In the genomic region with DNA sequence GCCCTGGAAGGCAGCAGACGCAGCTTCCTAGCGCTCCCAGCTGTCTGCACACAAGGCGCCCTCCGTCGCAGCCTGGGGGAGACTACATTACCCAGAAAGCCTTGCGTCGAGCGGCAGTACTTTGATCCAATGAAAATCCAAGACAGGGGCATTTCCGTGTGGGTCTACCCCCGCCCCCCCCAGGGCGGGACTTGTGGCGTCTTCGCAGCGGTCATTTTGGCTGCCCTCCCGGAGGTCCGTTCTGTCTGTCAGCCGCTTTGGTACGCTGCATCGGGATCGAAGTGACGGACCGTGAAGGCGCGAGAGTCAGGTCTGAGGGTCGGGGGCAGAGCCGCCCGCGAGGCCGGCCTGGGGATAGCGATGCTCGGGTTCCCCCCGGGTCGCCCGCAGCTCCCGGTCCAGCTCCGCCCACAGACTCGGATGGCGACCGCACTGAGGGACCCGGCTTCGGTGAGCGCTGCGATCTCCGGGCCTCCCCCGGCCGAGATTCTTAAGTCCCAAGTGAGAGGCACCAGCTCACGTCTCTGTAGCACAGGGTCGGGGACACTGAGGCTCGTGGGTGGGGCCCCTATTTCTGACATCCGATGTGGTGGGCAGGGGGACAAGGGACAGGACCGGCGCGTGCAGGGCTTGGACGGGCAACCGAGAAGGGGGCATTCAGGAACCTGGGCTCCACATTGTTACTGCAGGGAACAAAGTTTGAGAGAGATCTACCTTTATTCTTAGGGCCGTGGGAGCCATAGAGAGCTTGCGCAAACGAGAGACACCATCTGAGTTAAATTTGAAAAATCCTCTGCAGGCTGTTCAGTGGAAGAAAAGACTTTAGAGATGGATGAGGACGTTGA, we compare ENCODE assay signal across 8 cellular contexts. TPM values are rescaled to one million over a fixed set of nuclear protein-coding genes. Genes with fewer than 3 reads are reported as not detected.
A peak's percentile ranks its signal among the peaks of the same experiment; 100 is the strongest.
DNase-seq lines count a peak whose midpoint lies in the region; ATAC-seq and TF ChIP-seq lines count a peak whose summit lies in the region.

A gene (plus strand): TSS at position 182 of the 845 bp plus-strand sequence. CDS start 179 bp downstream, at position 361.

- H3K36me3 Mint-ChIP-seq in chondrocyte (ENCODE audit: low read depth), result peaks cover 34% of the 10 kb centered on the region

- peak within 1 kb of the TSS; percentile 93 for H3K4me3 ChIP-seq in kidney epithelial cell (ENCODE audit: low read depth, low read length)

- no peaks in the 10 kb centered on the region for H3K36me3 ChIP-seq in kidney epithelial cell (ENCODE audit: control insufficient read depth, insufficient read depth, low read length)

- peaks cover 18% of the 10 kb centered on the region for H3K4me1 Mint-ChIP-seq in chondrocyte (ENCODE audit: low read depth)

- ATAC-seq in GM19025 (IDR thresholded peaks at IDR 0.05; ENCODE audit: low read depth, unreplicated experiment) (peak; percentile 93), HG03280 (IDR thresholded peaks at IDR 0.05; ENCODE audit: unreplicated experiment) (peak; percentile 97)

- peak; percentile 13 for TF ChIP-seq CTCF in chondrocyte (IDR thresholded peaks at IDR 0.05)
- TF ChIP-seq CTCF in kidney epithelial cell (IDR thresholded peaks at IDR 0.05; ENCODE audit: insufficient read depth, low read length, poor library complexity, severe bottlenecking), result no peak

- H3K27me3 Mint-ChIP-seq in chondrocyte (ENCODE audit: low read depth), result no peaks in the 10 kb centered on the region

- peak within 1 kb of the TSS; percentile 80 for H3K27ac Mint-ChIP-seq in chondrocyte (ENCODE audit: unreplicated experiment)

- H3K4me3 Mint-ChIP-seq in chondrocyte (ENCODE audit: unreplicated experiment), result peak within 1 kb of the TSS; percentile 84

- no peaks in the 10 kb centered on the region for H3K27me3 ChIP-seq in kidney epithelial cell (ENCODE audit: control insufficient read depth, insufficient read depth, low read length)

- DNase-seq in AG20443 (ENCODE audit: low spot score) (peak; percentile 99), NCI-H446 treated with DMSO at 0.1 percent for 48 hours (lab: John Stamatoyannopoulos, UW) (peak; percentile 69), chondrocyte (ENCODE audit: low spot score) (peak; percentile 95), kidney epithelial cell (ENCODE audit: low read depth) (peak; percentile 79)
- DNase-seq in activated CD4-positive, alpha-beta T cell treated with anti-CD3 and anti-CD28 coated beads for 1 hour, result peak; percentile 80
- peak; percentile 90 for DNase-seq in stimulated activated CD4-positive, alpha-beta T cell treated with anti-CD3 and anti-CD28 coated beads, Interleukin-15, amount 100 ng/mL, for 24 hours

- H3K9me3 Mint-ChIP-seq in chondrocyte (ENCODE audit: low read depth), result peaks cover 29% of the 10 kb centered on the region

RNA-seq across cellular contexts. Expression of the gene that starts here (rescaled TPM):
- total RNA-seq in chondrocyte (11.0 to 13.1 TPM (median 12.6 TPM) in 3 replicates), kidney epithelial cell (6.9 and 10.4 TPM in 2 replicates)

Comparison
In these comparisons a context has a peak if more than half of its experiments do, and no peak if none do; other contexts are left out.
1. Peak in every context shown above with its lines: DNase-seq, ATAC-seq and H3K4me3 ChIP-seq.